Comparison of ENCODE assay signal across 8 cellular contexts in genomic region chr11:83285131-83285770, GRCh38. TPM values are rescaled to one million over a fixed set of nuclear protein-coding genes. Genes with fewer than 3 reads are reported as not detected.
DNase-seq lines count a peak whose midpoint lies in the region; ATAC-seq and TF ChIP-seq lines count a peak whose summit lies in the region.

No MANE protein-coding gene starts in this region.

- H3K18ac ChIP-seq in mesendoderm (ENCODE audit: low read length) = peak overlapping the region; percentile 51

- H3K9ac ChIP-seq in HUES48 (ENCODE audit: low read depth, low read length) = peak overlapping the region; percentile 90
- peak overlapping the region; percentile 93 for H3K9ac ChIP-seq in mesendoderm (ENCODE audit: low read length)

- H3K56ac ChIP-seq in mesendoderm (ENCODE audit: low read length) = peak overlapping the region; percentile 82

- no peak for DNase-seq in Caco-2
- no peak for DNase-seq in cardiac fibroblast (ENCODE audit: low read depth in 2 of 2)
- DNase-seq in mesendoderm = no peak
- DNase-seq in AML-193 (lab: John Stamatoyannopoulos, UW) = no peak
- DNase-seq in cortex of kidney (lab: John Stamatoyannopoulos, UW) = no peak
- no peak for DNase-seq in T1000 (lab: John Stamatoyannopoulos, UW)

- intact Hi-C loops in Caco-2 (cut with micrococcal nuclease; ENCODE audit: unreplicated experiment) = no loop called here

- H3K36me3 Mint-ChIP-seq in Caco-2 (ENCODE audit: insufficient read depth, unreplicated experiment) = peaks cover 17% of the 10 kb centered on the region

- H3K79me1 ChIP-seq in mesendoderm (ENCODE audit: low read length) = no peaks in the 10 kb centered on the region

- H4K5ac ChIP-seq in mesendoderm (ENCODE audit: low read length) = no peak overlapping the region

- peak overlapping the region; percentile 25 for H2BK5ac ChIP-seq in mesendoderm (ENCODE audit: low read length)

- peak overlapping the region; percentile 86 for H3K23ac ChIP-seq in mesendoderm (ENCODE audit: low read length)

- H3K36me3 ChIP-seq in Caco-2 (ENCODE audit: control insufficient read depth, insufficient read depth, low read length) (no peaks in the 10 kb centered on the region), HUES48 (ENCODE audit: control insufficient read depth, insufficient read depth, low read length) (0 out of 2 replicates have a peak, but pooled peaks cover under 1% of the 10 kb centered on the region), mesendoderm (ENCODE audit: control insufficient read depth, insufficient read depth, low read length) (no peaks in the 10 kb centered on the region)

- H4K8ac ChIP-seq in mesendoderm (ENCODE audit: low read depth, low read length) = no peak overlapping the region

- peaks cover 9% of the 10 kb centered on the region for H3K79me2 ChIP-seq in mesendoderm (ENCODE audit: control insufficient read depth, insufficient read depth, low read length)

- no peak for TF ChIP-seq CTCF in Caco-2 (IDR thresholded peaks at IDR 0.05; ENCODE audit: insufficient read depth in 1 of 2, low read depth in 1 of 2, low read length in 1 of 2, severe bottlenecking in 1 of 2, unreplicated experiment in 1 of 2)
- TF ChIP-seq CTCF in cardiac fibroblast (IDR thresholded peaks at IDR 0.05; ENCODE audit: low read depth, low read length) = no peak

- H3K4me2 ChIP-seq in mesendoderm (ENCODE audit: low read length) = peak overlapping the region; percentile 45

- H2AK5ac ChIP-seq in mesendoderm (ENCODE audit: low read length) = no peak overlapping the region

- H3K27me3 Mint-ChIP-seq in Caco-2 (ENCODE audit: insufficient read depth, unreplicated experiment) = no peaks in the 10 kb centered on the region

- peak overlapping the region; percentile 97 for H3K27ac Mint-ChIP-seq in Caco-2 (ENCODE audit: unreplicated experiment)

- no peak overlapping the region for H2BK15ac ChIP-seq in mesendoderm (replicated peaks; ENCODE audit: low read depth)

- H3K4me1 ChIP-seq in Caco-2 (peaks cover 19% of the 10 kb centered on the region), HUES48 (ENCODE audit: control insufficient read depth, insufficient read depth, low read length) (peaks cover 13% of the 10 kb centered on the region), mesendoderm (ENCODE audit: control insufficient read depth, low read depth, low read length) (no peaks in the 10 kb centered on the region)

- peak overlapping the region; percentile 66 for H3K4ac ChIP-seq in mesendoderm (ENCODE audit: low read depth, low read length)

- CTCF ChIA-PET in Caco-2 (lab: Charles Lee) = interaction anchor here (0.6 to 1.0 kb wide), 7 partner anchors 34 to 534 kb away, joined by 3 to 6 read pairs (median 3); partner anchors contain the start of gene DDIAS

- H3K4me3 ChIP-seq in Caco-2 (ENCODE audit: low read depth, low read length) (peak overlapping the region; percentile 93), HUES48 (ENCODE audit: low read depth, low read length) (peak overlapping the region; percentile 91), cardiac fibroblast (replicated peaks in 1 of 2; ENCODE audit: low read depth in 2 of 2, low read length in 2 of 2) (peak overlapping the region; percentile 90 to 91), mesendoderm (ENCODE audit: low read length) (peak overlapping the region; percentile 89)

- TSS peak; percentile 35 for BruUV-seq in Caco-2 (replicated peaks; lab: Mats Ljungman, UMichigan)

- no CpG with 5 or more reads among the region's 22 CpGs for WGBS in mesendoderm (ENCODE audit: extremely low coverage, insufficient coverage, low lambda C conversion rate)

- peaks cover 11% of the 10 kb centered on the region for H3K4me1 Mint-ChIP-seq in Caco-2 (ENCODE audit: low read depth, unreplicated experiment)

- H3K27ac ChIP-seq in HUES48 (ENCODE audit: low read depth, low read length) (peak overlapping the region; percentile 87), mesendoderm (ENCODE audit: low read depth, low read length) (peak overlapping the region; percentile 83)

- ATAC-seq in GM21447 (IDR thresholded peaks at IDR 0.05; ENCODE audit: unreplicated experiment) = peak; percentile 44

- H3K9me3 ChIP-seq in Caco-2 = no peaks in the 10 kb centered on the region
- no peaks in the 10 kb centered on the region for H3K9me3 ChIP-seq in HUES48 (ENCODE audit: control insufficient read depth, insufficient read depth, low read length)

- peak overlapping the region; percentile 73 for H3K4me3 Mint-ChIP-seq in Caco-2 (ENCODE audit: unreplicated experiment)

- no peaks in the 10 kb centered on the region for H3K27me3 ChIP-seq in Caco-2 (replicated peaks; ENCODE audit: control insufficient read depth, insufficient read depth, low read length)
- H3K27me3 ChIP-seq in HUES48 (ENCODE audit: control insufficient read depth, insufficient read depth, low read length) = no peaks in the 10 kb centered on the region
- no peaks in the 10 kb centered on the region for H3K27me3 ChIP-seq in mesendoderm (ENCODE audit: insufficient read depth, low read length, poor library complexity)

- H2BK120ac ChIP-seq in mesendoderm (ENCODE audit: low read depth, low read length) = peak overlapping the region; percentile 29

- POLR2A ChIA-PET in Caco-2 (lab: Charles Lee) = interaction anchor here (0.6 to 1.4 kb wide), 21 partner anchors 16 to 440 kb away, joined by 3 to 10 read pairs (median 4); partner anchors contain the start of genes ANKRD42, DDIAS, PCF11 and PRCP

- no peaks in the 10 kb centered on the region for H3K9me3 Mint-ChIP-seq in Caco-2 (ENCODE audit: unreplicated experiment)

RNA-seq across cellular contexts. Expression of gene CCDC90B, which starts 0.9 kb away (rescaled TPM):
- total RNA-seq in Caco-2 (2022) = 46.2 and 63.6 TPM in 2 replicates
- polyA plus RNA-seq in mesendoderm (2013, experiment 1 of 2) = 93.8 TPM
- 92.8 TPM for polyA plus RNA-seq in mesendoderm (2013, experiment 2 of 2)
